Comparison of ENCODE assay signal across 11 cellular contexts in genomic region chr14:41280745-41281144, GRCh38.
DNase-seq lines count a peak whose midpoint lies in the region; ATAC-seq and TF ChIP-seq lines count a peak whose summit lies in the region.
"Had no signal": no experiment of that assay in that cellular context is flagged by ENCODE, and none has a peak within 500 bp of the region (broad histone marks: within the 10 kb centered on the region; RNA-seq: fewer than 3 reads in every experiment).

No MANE protein-coding gene starts in this region.

- dilution Hi-C loops in mammary epithelial cell (cut with HindIII; ENCODE audit: low sequenced_read_pairs) = no loop called here

- CTCF ChIA-PET in mammary epithelial cell (lab: Charles Lee; ENCODE audit: low non-redundant PET) = interaction anchor here (0.7 kb wide), 1 partner anchor 268 kb away, joined by 4 read pairs; no protein-coding TSS in a partner anchor

- no peak overlapping the region for H2BK12ac ChIP-seq in mesenchymal stem cell (ENCODE audit: low read length in 2 of 2)

- no peak overlapping the region for H4K91ac ChIP-seq in mesenchymal stem cell (ENCODE audit: low read length)

- no peaks in the 10 kb centered on the region for H4K20me1 ChIP-seq in mammary epithelial cell (ENCODE audit: insufficient read depth, low read length)

- H3K79me2 ChIP-seq in mammary epithelial cell (ENCODE audit: insufficient read depth, low read length) = no peaks in the 10 kb centered on the region

- no peak overlapping the region for H2BK5ac ChIP-seq in mesenchymal stem cell (ENCODE audit: low read depth, low read length, poor library complexity, severe bottlenecking)

- no peak overlapping the region for H3K18ac ChIP-seq in mesenchymal stem cell (ENCODE audit: low read depth in 1 of 2, low read length in 2 of 2)

- no peak overlapping the region for H2AK5ac ChIP-seq in mesenchymal stem cell (ENCODE audit: low read length, severe bottlenecking)

- H4K8ac ChIP-seq in mesenchymal stem cell (ENCODE audit: low read length) = no peak overlapping the region

- WGBS in mammary epithelial cell (ENCODE audit: low coverage, missing lambda C conversion rate) = no CpG with 5 or more reads among the region's 1 CpG
- 83% methylated on average over 1 of the region's 1 CpG for WGBS in mesenchymal stem cell

- no peak overlapping the region for H3K4me2 ChIP-seq in mammary epithelial cell (ENCODE audit: insufficient read depth, low read depth, low read length)
- no peak overlapping the region for H3K4me2 ChIP-seq in mesenchymal stem cell (ENCODE audit: low read length, poor library complexity, severe bottlenecking)

- no peak overlapping the region for H3K14ac ChIP-seq in mesenchymal stem cell (ENCODE audit: low read length in 2 of 2)

- H3K9me3 ChIP-seq in mammary epithelial cell (replicated peaks; ENCODE audit: insufficient read depth, low read length) = peaks cover 4% of the 10 kb centered on the region
- no peaks in the 10 kb centered on the region for H3K9me3 ChIP-seq in mesenchymal stem cell (ENCODE audit: control insufficient read depth, low read length)

- H3K27ac ChIP-seq in mammary epithelial cell (ENCODE audit: insufficient read depth, low read depth, low read length) (no peak overlapping the region), mesenchymal stem cell (ENCODE audit: low read length, poor library complexity, severe bottlenecking) (no peak overlapping the region)
- H3K27ac ChIP-seq: esophagus squamous epithelium had no signal

- no peak overlapping the region for H3K23ac ChIP-seq in mesenchymal stem cell (ENCODE audit: low read length in 2 of 2)

- H3K27me3 ChIP-seq in mammary epithelial cell (ENCODE audit: insufficient read depth, low read length) (no peaks in the 10 kb centered on the region), mesenchymal stem cell (ENCODE audit: control insufficient read depth in 1 of 2, insufficient read depth in 1 of 2, low read length in 2 of 2) (no peaks in the 10 kb centered on the region)
- H3K27me3 ChIP-seq: esophagus squamous epithelium had no signal

- no TSS peak for BruUV-seq in mammary epithelial cell (replicated peaks; lab: Mats Ljungman, UMichigan)

- intact Hi-C loops in mammary epithelial cell (cut with micrococcal nuclease) = loop anchor here (1.0 to 5.0 kb wide), 2 partner anchors 306 to 322 kb away; no protein-coding TSS in a partner anchor

- H3K4me1 ChIP-seq in mammary epithelial cell (ENCODE audit: insufficient read depth, low read length) (no peaks in the 10 kb centered on the region), mesenchymal stem cell (ENCODE audit: control insufficient read depth, insufficient read depth, low read depth, low read length) (no peaks in the 10 kb centered on the region)
- H3K4me1 ChIP-seq: esophagus squamous epithelium had no signal

- ATAC-seq in HG03039 (IDR thresholded peaks at IDR 0.05; ENCODE audit: unreplicated experiment) = no peak

- in situ Hi-C loops in mammary epithelial cell (cut with MboI; ENCODE audit: low sequenced_read_pairs in 2 of 2) = no loop called here
- in situ Hi-C loops in GM13977 (cut with MboI; ENCODE audit: low pct_unique_long_range_greater_than_20kb, low sequenced_read_pairs, unreplicated experiment) = no loop called here

- H3K9ac ChIP-seq in mammary epithelial cell (ENCODE audit: insufficient read depth, low read length) (no peak overlapping the region), mesenchymal stem cell (ENCODE audit: low read length) (no peak overlapping the region)

- H2BK15ac ChIP-seq in mesenchymal stem cell (ENCODE audit: low read depth, poor library complexity, severe bottlenecking) = no peak overlapping the region

- no peak overlapping the region for H3K4ac ChIP-seq in mesenchymal stem cell (ENCODE audit: low read depth in 1 of 2, low read length in 2 of 2)

- H3K36me3 ChIP-seq in mammary epithelial cell (ENCODE audit: insufficient read depth, low read length) (no peaks in the 10 kb centered on the region), mesenchymal stem cell (ENCODE audit: control insufficient read depth in 1 of 2, insufficient read depth in 2 of 2, low read depth in 1 of 2, low read length in 2 of 2) (no peaks in the 10 kb centered on the region)
- H3K36me3 ChIP-seq: esophagus squamous epithelium had no signal

- H3K4me3 ChIP-seq in mammary epithelial cell (replicated peaks in 1 of 3; ENCODE audit: insufficient read depth in 1 of 3, low read depth in 2 of 3, low read length in 3 of 3) (no peak overlapping the region), mesenchymal stem cell (ENCODE audit: insufficient read depth in 1 of 2, low read depth in 1 of 2, low read length in 2 of 2) (no peak overlapping the region)
- H3K4me3 ChIP-seq: esophagus squamous epithelium had no signal

- H2AFZ ChIP-seq in mammary epithelial cell (ENCODE audit: low read depth, low read length) (no peak overlapping the region), mesenchymal stem cell (ENCODE audit: low read depth, low read length) (no peak overlapping the region)

- H3K79me1 ChIP-seq in mesenchymal stem cell (replicated peaks; ENCODE audit: low read length, poor library complexity, severe bottlenecking) = no peaks in the 10 kb centered on the region

- TF ChIP-seq CTCF in mammary epithelial cell (conservative IDR thresholded peaks at IDR 0.05 in 1 of 2, IDR thresholded peaks at IDR 0.05 in 1 of 2; ENCODE audit: extremely low read depth in 1 of 2, insufficient read depth in 1 of 2, low read depth in 1 of 2, low read length in 2 of 2) (peak in 1 of 2 donors; percentile 11), GM13977 (IDR thresholded peaks at IDR 0.05; ENCODE audit: extremely low read depth, insufficient read depth, missing control alignments) (no peak)

- no peak overlapping the region for H2BK120ac ChIP-seq in mesenchymal stem cell (ENCODE audit: low read depth, low read length)

- DNase-seq in DMS153 treated with DMSO at 0.1 percent for 48 hours (lab: John Stamatoyannopoulos, UW; ENCODE audit: unreplicated experiment) (peak; percentile 10), DMS153 (lab: John Stamatoyannopoulos, UW) (no peak), NCI-H2107 treated with DMSO at 0.1 percent for 48 hours (lab: John Stamatoyannopoulos, UW; ENCODE audit: unreplicated experiment) (peak; percentile 46), mammary epithelial cell (peak; percentile 1), mesenchymal stem cell (peak; percentile 46), GM13977 (ENCODE audit: low spot score) (no peak)
- DNase-seq in stimulated activated naive CD4-positive, alpha-beta T cell treated with Interleukin-2 at 50 U/mL for 16 hours (lab: John Stamatoyannopoulos, UW) = no peak
- DNase-seq: esophagus squamous epithelium, HCEC 1CT, NCI-H1930 had no signal

Comparison
In these comparisons a context has a peak if more than half of its experiments do, and no peak if none do; other contexts are left out.
1. DNase-seq: peak in DMS153 treated with DMSO at 0.1 percent for 48 hours (single experiment), NCI-H2107 treated with DMSO at 0.1 percent for 48 hours (single experiment), mammary epithelial cell (single experiment) and mesenchymal stem cell (single experiment); none in DMS153 (single experiment), GM13977 (single experiment) and stimulated activated naive CD4-positive, alpha-beta T cell treated with Interleukin-2 at 50 U/mL for 16 hours (single experiment).